ENCODE assay signal across 17 cellular contexts in genomic region chrX:9858080-9858479, GRCh38.
"Had no signal": no experiment of that assay in that cellular context is flagged by ENCODE, and none has a peak within 500 bp of the region (broad histone marks: within the 10 kb centered on the region; RNA-seq: fewer than 3 reads in every experiment).

No MANE protein-coding gene starts in this region.

- DNase-seq: central memory CD4-positive, alpha-beta T cell; heart left ventricle; hypothalamus; kidney glomerular epithelial cell; posterior cingulate gyrus; stimulated activated CD4-positive, alpha-beta T cell treated with anti-CD3 and anti-CD28 coated beads, Interleukin-2, amount 100 ng/mL, for 24 hours; stimulated activated CD4-positive, alpha-beta T cell treated with anti-CD3 and anti-CD28 coated beads, Interleukin-4, amount 100 ng/mL, for 4 hours; stimulated activated naive B cell treated with anti-CD40 and anti-IgM and Interleukin-4, amounts not matched to agents 10 μg/mL and 1 μg/mL and 100 μg/mL, for 72 hours; stimulated activated naive CD8-positive, alpha-beta T cell treated with anti-CD3 and anti-CD28 coated beads, Interleukin-15, amount 100 ng/mL, for 72 hours; testis had no signal

- H3K27ac ChIP-seq: heart left ventricle, sigmoid colon, skin epidermis, testis, tibial nerve had no signal

- H3K4me3 Mint-ChIP-seq: dendritic cell treated with granulocyte-macrophage colony-stimulating factor and Interleukin-4, amounts not matched to agents 40 ng/mL and 50 ng/mL, for 4 days; natural killer cell treated with Interleukin-12 subunit alpha and Interleukin-12 subunit beta and Interleukin-15 and Interleukin-18, amount 100 ng/mL, for 72 hours; stimulated activated naive B cell treated with anti-CD40 and anti-IgM and Interleukin-4, amounts not matched to agents 10 μg/mL and 1 μg/mL and 100 μg/mL, for 72 hours; stimulated activated naive CD8-positive, alpha-beta T cell treated with anti-CD3 and anti-CD28 coated beads, Interleukin-15, amount 100 ng/mL, for 72 hours had no signal

- H3K4me3 ChIP-seq: heart left ventricle, lung, sigmoid colon, skin epidermis, testis, tibial nerve had no signal

- H3K9me3 Mint-ChIP-seq: dendritic cell treated with granulocyte-macrophage colony-stimulating factor and Interleukin-4, amounts not matched to agents 40 ng/mL and 50 ng/mL, for 4 days; natural killer cell treated with Interleukin-12 subunit alpha and Interleukin-12 subunit beta and Interleukin-15 and Interleukin-18, amount 100 ng/mL, for 72 hours; stimulated activated naive B cell treated with anti-CD40 and anti-IgM and Interleukin-4, amounts not matched to agents 10 μg/mL and 1 μg/mL and 100 μg/mL, for 72 hours; stimulated activated naive CD8-positive, alpha-beta T cell treated with anti-CD3 and anti-CD28 coated beads, Interleukin-15, amount 100 ng/mL, for 72 hours had no signal

- H3K36me3 Mint-ChIP-seq: natural killer cell treated with Interleukin-12 subunit alpha and Interleukin-12 subunit beta and Interleukin-15 and Interleukin-18, amount 100 ng/mL, for 72 hours had no signal

- H3K27ac Mint-ChIP-seq: dendritic cell treated with granulocyte-macrophage colony-stimulating factor and Interleukin-4, amounts not matched to agents 40 ng/mL and 50 ng/mL, for 4 days; natural killer cell treated with Interleukin-12 subunit alpha and Interleukin-12 subunit beta and Interleukin-15 and Interleukin-18, amount 100 ng/mL, for 72 hours; stimulated activated naive B cell treated with anti-CD40 and anti-IgM and Interleukin-4, amounts not matched to agents 10 μg/mL and 1 μg/mL and 100 μg/mL, for 72 hours; stimulated activated naive CD8-positive, alpha-beta T cell treated with anti-CD3 and anti-CD28 coated beads, Interleukin-15, amount 100 ng/mL, for 72 hours had no signal

- H3K4me1 Mint-ChIP-seq: stimulated activated naive CD8-positive, alpha-beta T cell treated with anti-CD3 and anti-CD28 coated beads, Interleukin-15, amount 100 ng/mL, for 72 hours had no signal

- H3K36me3 ChIP-seq: heart left ventricle, sigmoid colon, tibial nerve had no signal

- H3K9me3 ChIP-seq: heart left ventricle, sigmoid colon, testis, tibial nerve had no signal

- ATAC-seq: heart left ventricle; left lobe of liver; natural killer cell treated with Interleukin-12 subunit alpha and Interleukin-12 subunit beta and Interleukin-15 and Interleukin-18, amount 100 ng/mL, for 72 hours; stimulated activated naive B cell treated with anti-CD40 and anti-IgM and Interleukin-4, amounts not matched to agents 10 μg/mL and 1 μg/mL and 100 μg/mL, for 72 hours; stimulated activated naive CD8-positive, alpha-beta T cell treated with anti-CD3 and anti-CD28 coated beads, Interleukin-15, amount 100 ng/mL, for 72 hours had no signal

- H3K4me1 ChIP-seq: heart left ventricle, testis, tibial nerve had no signal

- H3K27me3 ChIP-seq: sigmoid colon, testis, tibial nerve had no signal
